In the genomic region with DNA sequence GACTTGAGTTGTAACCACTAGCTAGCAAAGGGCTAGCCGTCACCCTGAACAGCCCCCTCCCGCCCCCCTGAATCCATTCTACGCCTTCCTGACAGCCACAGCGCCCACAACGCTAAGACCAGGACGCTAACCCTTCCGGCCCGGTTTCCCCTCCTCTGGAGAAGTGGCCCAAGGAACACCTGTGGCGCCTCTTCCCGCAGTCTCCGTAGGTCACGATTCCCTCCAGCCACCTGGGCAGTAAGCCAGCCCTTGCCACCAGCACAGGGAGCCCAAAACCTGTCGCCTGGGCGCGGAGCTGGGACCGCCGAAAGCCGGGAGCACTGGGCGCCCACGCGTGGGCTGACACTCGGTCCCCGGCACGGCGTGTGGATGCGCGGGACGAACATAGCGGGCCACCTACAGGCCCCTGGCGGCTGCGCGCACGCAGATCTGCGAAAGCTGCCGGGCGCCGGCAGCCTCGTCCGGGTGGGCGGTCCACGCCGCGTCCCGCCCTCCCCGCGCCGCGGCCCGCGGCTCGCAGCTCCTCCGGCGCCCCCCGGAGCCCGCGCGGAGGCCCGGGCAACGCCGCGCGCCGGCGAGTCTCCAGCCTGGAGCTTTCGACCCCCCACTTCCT, we compare ENCODE assay signal across 9 cellular contexts. TPM values are rescaled to one million over a fixed set of nuclear protein-coding genes. Genes with fewer than 3 reads are reported as not detected.
DNase-seq lines count a peak whose midpoint lies in the region; FAIRE-seq and TF ChIP-seq lines count a peak whose summit lies in the region.
"Had no signal": no experiment of that assay in that cellular context is flagged by ENCODE, and none has a peak within 500 bp of the region (broad histone marks: within the 10 kb centered on the region; RNA-seq: fewer than 3 reads in every experiment).

No MANE protein-coding gene starts in this region.

- H2AK5ac ChIP-seq in neuronal stem cell (ENCODE audit: low read depth, low read length): no peak overlapping the region

- H3K27ac ChIP-seq in neuronal stem cell (replicated peaks; ENCODE audit: low read length): no peak overlapping the region

- no peak overlapping the region for H4K8ac ChIP-seq in neuronal stem cell (ENCODE audit: low read depth, low read length)

- H2BK5ac ChIP-seq in neuronal stem cell (ENCODE audit: low read length): peak overlapping the region; percentile 77

- H2BK15ac ChIP-seq in neuronal stem cell (ENCODE audit: low read length): no peak overlapping the region

- TF ChIP-seq CTCF in fibroblast of villous mesenchyme (IDR thresholded peaks at IDR 0.05; ENCODE audit: insufficient read depth, low read depth, low read length): peak; percentile 18

- peaks cover 5 to 34% of the 10 kb centered on the region in 2 donors for H3K36me3 ChIP-seq in neuronal stem cell (replicated peaks in 1 of 2; ENCODE audit: control insufficient read depth in 2 of 2, insufficient read depth in 2 of 2, low read length in 2 of 2)

- H2BK120ac ChIP-seq in neuronal stem cell (ENCODE audit: low read depth, low read length): no peak overlapping the region

- H3K18ac ChIP-seq in neuronal stem cell (ENCODE audit: low read length): peak overlapping the region; percentile 99

- no peak overlapping the region for H4K91ac ChIP-seq in neuronal stem cell (ENCODE audit: low read depth, low read length, poor library complexity)

- peak overlapping the region; percentile 100 for H3K4me2 ChIP-seq in neuronal stem cell (ENCODE audit: insufficient read depth, low read length, poor library complexity, severe bottlenecking)

- H3K23ac ChIP-seq in neuronal stem cell (ENCODE audit: low read depth, low read length, poor library complexity): peak overlapping the region; percentile 86

- H3K9me3 ChIP-seq in neuronal stem cell (replicated peaks in 1 of 2; ENCODE audit: control insufficient read depth in 2 of 2, insufficient read depth in 1 of 2, low read depth in 1 of 2, low read length in 2 of 2): no peaks in the 10 kb centered on the region

- no CpG with 5 or more reads among the region's 65 CpGs for WGBS in neuronal stem cell (ENCODE audit: extremely low coverage in 2 of 2, insufficient read length in 2 of 2, insufficient replicate concordance in 1 of 2), 2 donors

- no peak overlapping the region for H2BK12ac ChIP-seq in neuronal stem cell (ENCODE audit: low read length)

- DNase-seq in DMS 273 (lab: John Stamatoyannopoulos, UW; ENCODE audit: unreplicated experiment) (peak; percentile 73), DMS 273 treated with DMSO at 0.1 percent for 48 hours (lab: John Stamatoyannopoulos, UW) (no peak), H54 (ENCODE audit: insufficient read length, low spot score) (peak; percentile 40), LHCN-M2 (ENCODE audit: low read depth) (peak; percentile 29), fibroblast of villous mesenchyme (ENCODE audit: low read depth) (no peak), neuronal stem cell (ENCODE audit: low spot score) (no peak), NCI-H2081 treated with DMSO at 0.1 percent for 48 hours (lab: John Stamatoyannopoulos, UW) (no peak)
- peak; percentile 16 for DNase-seq in activated T-helper 9 cell treated with anti-CD3 and anti-CD28 coated beads, Interleukin-2, amount 50 U/mL, for 16 hours (ENCODE audit: low read depth)

- peaks cover 6 to 40% (median 37%) of the 10 kb centered on the region in 3 experiments for H3K27me3 ChIP-seq in neuronal stem cell (ENCODE audit: control insufficient read depth in 3 of 3, insufficient read depth in 3 of 3, low read depth in 1 of 3, low read length in 3 of 3)

- peak; percentile 9; the same call in 1 of the 2 replicates for TF ChIP-seq POLR2A in H54 (IDR thresholded peaks at IDR 0.05; ENCODE audit: low read depth, low read length)

- FAIRE-seq in H54 (lab: Jason Lieb, UNC): no peak
- FAIRE-seq: A204.1 had no signal

- peaks cover 8% of the 10 kb centered on the region in 2 donors for H3K4me1 ChIP-seq in neuronal stem cell (ENCODE audit: control insufficient read depth in 2 of 2, insufficient read depth in 1 of 2, low read depth in 1 of 2, low read length in 2 of 2)

- H3K14ac ChIP-seq in neuronal stem cell (ENCODE audit: low read length): no peak overlapping the region

- H2AFZ ChIP-seq in neuronal stem cell (ENCODE audit: low read length): peak overlapping the region; percentile 97

- no peak overlapping the region for H3K4ac ChIP-seq in neuronal stem cell (ENCODE audit: low read length)

- H3K79me1 ChIP-seq in neuronal stem cell (ENCODE audit: low read depth, low read length): no peaks in the 10 kb centered on the region

- peak overlapping the region; percentile 88 for H3K9ac ChIP-seq in neuronal stem cell (ENCODE audit: low read depth, low read length, poor library complexity)

- H3K4me3 ChIP-seq in fibroblast of villous mesenchyme (ENCODE audit: low read depth, low read length) (peak overlapping the region; percentile 98), neuronal stem cell (ENCODE audit: low read length in 2 of 2) (peak overlapping the region; percentile 81 to 82)

RNA-seq across cellular contexts. Expression of gene IRF1, which starts 0.6 kb away (rescaled TPM):
- total RNA-seq in LHCN-M2 (2014; rRNA removed): 17.8 and 20.3 TPM in 2 replicates
- polyA plus RNA-seq in LHCN-M2 (2012): 18.0 TPM
- 27.1 and 56.6 TPM in 2 replicates for total RNA-seq in fibroblast of villous mesenchyme
- 1.4 TPM for polyA plus RNA-seq in neuronal stem cell (2013, experiment 1 of 2)
- 1.5 TPM for polyA plus RNA-seq in neuronal stem cell (2013, experiment 2 of 2)

RNA-seq across cellular contexts. Expression of gene IL5, which starts 53.3 kb away (rescaled TPM):
- total RNA-seq in LHCN-M2 (2014; rRNA removed) (not detected in 2 replicates), fibroblast of villous mesenchyme (not detected in 2 replicates)
- polyA plus RNA-seq in LHCN-M2 (2012): not detected
- polyA plus RNA-seq in neuronal stem cell (2013, experiment 1 of 2): not detected
- polyA plus RNA-seq in neuronal stem cell (2013, experiment 2 of 2): not detected

Comparison
In these comparisons a context has a peak if more than half of its experiments do, and no peak if none do; other contexts are left out.
1. DNase-seq: peak in DMS 273 (single experiment), H54 (single experiment), LHCN-M2 (single experiment) and activated T-helper 9 cell treated with anti-CD3 and anti-CD28 coated beads, Interleukin-2, amount 50 U/mL, for 16 hours (single experiment); none in DMS 273 treated with DMSO at 0.1 percent for 48 hours (single experiment), fibroblast of villous mesenchyme (single experiment), neuronal stem cell (single experiment) and NCI-H2081 treated with DMSO at 0.1 percent for 48 hours (single experiment).